Comparison of ENCODE assay signal across 10 cellular contexts in the genomic region with DNA sequence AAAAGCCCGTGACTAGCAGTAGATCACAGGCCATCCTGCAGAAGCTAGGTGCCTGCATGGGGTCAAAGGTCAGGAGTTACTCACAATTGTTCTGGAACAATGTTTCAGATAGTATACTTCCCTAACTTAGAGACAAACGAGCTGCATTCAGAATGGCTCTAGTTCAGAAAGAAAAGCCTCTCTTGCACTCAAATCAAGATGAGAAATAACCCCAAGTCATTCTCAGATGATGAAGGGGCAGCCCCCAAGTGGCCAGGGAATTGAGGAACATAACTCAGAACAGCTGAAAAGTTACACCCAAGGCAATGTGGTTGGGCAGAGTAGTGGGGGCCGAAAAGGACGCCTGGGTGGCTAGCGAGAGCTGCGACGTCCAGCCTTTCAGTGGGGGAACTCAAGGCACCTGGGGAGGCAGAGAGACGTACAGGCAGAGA. TPM values are rescaled to one million over a fixed set of nuclear protein-coding genes. Genes with fewer than 3 reads are reported as not detected.
DNase-seq lines count a peak whose midpoint lies in the region; ATAC-seq, FAIRE-seq and TF ChIP-seq lines count a peak whose summit lies in the region.
"Had no signal": no experiment of that assay in that cellular context is flagged by ENCODE, and none has a peak within 500 bp of the region (broad histone marks: within the 10 kb centered on the region; RNA-seq: fewer than 3 reads in every experiment).

No MANE protein-coding gene starts in this region.

- peak overlapping the region; percentile 72 for H3K27ac ChIP-seq in GM12878 (ENCODE audit: control insufficient read depth, insufficient read depth)
- no peak overlapping the region for H3K27ac ChIP-seq in left lung
- H3K27ac ChIP-seq: C4-2B had no signal

- no TSS peak for BruUV-seq in GM12878 (replicated peaks; lab: Mats Ljungman, UMichigan)

- peaks cover 18% of the 10 kb centered on the region for H3K4me1 Mint-ChIP-seq in activated T-cell treated with anti-CD3 and anti-CD28 coated beads, Interleukin-2, amount 50 U/mL, for 72 hours (ENCODE audit: low read depth)
- H3K4me1 Mint-ChIP-seq in stimulated activated naive B cell treated with anti-CD40 and anti-IgM and Interleukin-4, amounts not matched to agents 10 μg/mL and 1 μg/mL and 100 μg/mL, for 72 hours: peaks cover 15 to 46% of the 10 kb centered on the region in 2 donors

- H3K4me3 ChIP-seq in GM12878 (peak overlapping the region; percentile 45), left lung (no peak overlapping the region)

- TF ChIP-seq CTCF in GM12878 (IDR thresholded peaks at IDR 0.05 in 2 of 3, conservative IDR thresholded peaks at IDR 0.05 in 1 of 3; ENCODE audit: control insufficient read depth in 2 of 3, extremely low read depth in 1 of 3, insufficient read depth in 1 of 3, low read depth in 3 of 3, low read length in 3 of 3) (no peak), left lung (IDR thresholded peaks at IDR 0.05) (no peak)

- RAD21 ChIA-PET in GM12878 (lab: Charles Lee; ENCODE audit: unreplicated experiment): interaction anchor here (0.6 to 5.1 kb wide), 22 partner anchors 8 to 135 kb away, joined by 3 to 58 read pairs (median 4); a partner anchor contains a TSS

- ATAC-seq in activated T-cell treated with anti-CD3 and anti-CD28 coated beads, Interleukin-2, amount 50 U/mL, for 72 hours (replicated peaks in 1 of 2): no peak
- ATAC-seq in HG02981 (IDR thresholded peaks at IDR 0.05; ENCODE audit: unreplicated experiment) (peak; percentile 52), GM12878 (peak; percentile 71), left lung (no peak)
- ATAC-seq in stimulated activated naive B cell treated with anti-CD40 and anti-IgM and Interleukin-4, amounts not matched to agents 10 μg/mL and 1 μg/mL and 100 μg/mL, for 72 hours (replicated peaks): peak; percentile 85 to 86

- peaks cover 3 to 17% of the 10 kb centered on the region in 2 experiments; a peak in 3 of 4 replicates for H3K36me3 ChIP-seq in GM12878 (ENCODE audit: control insufficient read depth in 2 of 2, insufficient read depth in 2 of 2, low read length in 1 of 2)
- H3K36me3 ChIP-seq in left lung: no peaks in the 10 kb centered on the region

- no peak overlapping the region for H2AFZ ChIP-seq in GM12878 (ENCODE audit: control insufficient read depth, low read depth, low read length)

- 9% methylated on average over 8 of the region's 8 CpGs for WGBS in GM12878 (ENCODE audit: insufficient coverage, insufficient replicate concordance, low lambda C conversion rate, missing lambda C conversion rate)

- H3K9me3 ChIP-seq in GM12878 (replicated peaks; ENCODE audit: control insufficient read depth, insufficient read depth, low read length): no peaks in the 10 kb centered on the region
- H3K9me3 ChIP-seq in left lung: no peaks in the 10 kb centered on the region

- SMC1A ChIA-PET in GM12878 (lab: Charles Lee; ENCODE audit: uncharacterized antibody, unreplicated experiment): interaction anchor here (0.6 to 8.2 kb wide), 30 partner anchors 10 to 350 kb away, joined by 3 to 92 read pairs (median 6); a partner anchor contains a TSS

- H3K4me3 Mint-ChIP-seq in activated T-cell treated with anti-CD3 and anti-CD28 coated beads, Interleukin-2, amount 50 U/mL, for 72 hours: no peak overlapping the region
- H3K4me3 Mint-ChIP-seq in stimulated activated naive B cell treated with anti-CD40 and anti-IgM and Interleukin-4, amounts not matched to agents 10 μg/mL and 1 μg/mL and 100 μg/mL, for 72 hours: peak overlapping the region; percentile 47 to 51

- H3K27ac Mint-ChIP-seq in activated T-cell treated with anti-CD3 and anti-CD28 coated beads, Interleukin-2, amount 50 U/mL, for 72 hours: peak overlapping the region; percentile 97
- H3K27ac Mint-ChIP-seq in stimulated activated naive B cell treated with anti-CD40 and anti-IgM and Interleukin-4, amounts not matched to agents 10 μg/mL and 1 μg/mL and 100 μg/mL, for 72 hours: peak overlapping the region; percentile 91

- peak in 1 of 2 experiments; percentile 70; a peak in 1 of 4 replicates for TF ChIP-seq EP300 in GM12878 (IDR thresholded peaks at IDR 0.05; ENCODE audit: borderline replicate concordance in 1 of 2, control insufficient read depth in 1 of 2, low read depth in 2 of 2, low read length in 2 of 2)

- in situ Hi-C loops in GM12878 (cut with MboI): loop anchor here (25.0 kb wide), 1 partner anchor 1792 kb away; no protein-coding TSS in a partner anchor

- H4K20me1 ChIP-seq in GM12878 (ENCODE audit: control insufficient read depth, insufficient read depth): no peaks in the 10 kb centered on the region

- H3K27me3 Mint-ChIP-seq in activated T-cell treated with anti-CD3 and anti-CD28 coated beads, Interleukin-2, amount 50 U/mL, for 72 hours (ENCODE audit: low read depth): no peaks in the 10 kb centered on the region
- no peaks in the 10 kb centered on the region for H3K27me3 Mint-ChIP-seq in stimulated activated naive B cell treated with anti-CD40 and anti-IgM and Interleukin-4, amounts not matched to agents 10 μg/mL and 1 μg/mL and 100 μg/mL, for 72 hours

- intact Hi-C loops in GM12878 (cut with micrococcal nuclease; ENCODE audit: unreplicated experiment) (loop anchor here (2.0 kb wide), 1 partner anchor 27 kb away; a partner anchor contains a TSS), left lung (cut with DNase I) (no loop called here)

- H3K4me2 ChIP-seq in GM12878 (ENCODE audit: control insufficient read depth, insufficient read depth): peak overlapping the region; percentile 87

- TF ChIP-seq RAD21 in GM12878 (IDR thresholded peaks at IDR 0.05; ENCODE audit: insufficient read depth, low read depth, low read length): peak; percentile 41; the same call in 1 of the 2 replicates

- POLR2A ChIA-PET in GM12878 (lab: Charles Lee): interaction anchor here (0.8 to 3.5 kb wide), 13 partner anchors 13 to 104 kb away, joined by 3 to 19 read pairs (median 4); a partner anchor contains a TSS

- H3K9me3 Mint-ChIP-seq in activated T-cell treated with anti-CD3 and anti-CD28 coated beads, Interleukin-2, amount 50 U/mL, for 72 hours: no peaks in the 10 kb centered on the region
- H3K9me3 Mint-ChIP-seq in stimulated activated naive B cell treated with anti-CD40 and anti-IgM and Interleukin-4, amounts not matched to agents 10 μg/mL and 1 μg/mL and 100 μg/mL, for 72 hours: no peaks in the 10 kb centered on the region

- TF ChIP-seq POLR2A in GM12878 (IDR thresholded peaks at IDR 0.05; ENCODE audit: low read depth, low read length): no peak

- H3K79me2 ChIP-seq in GM12878 (ENCODE audit: control insufficient read depth, insufficient read depth, low read length): peaks cover 83% of the 10 kb centered on the region

- CTCF ChIA-PET in GM12878 (lab: Yijun Ruan, JAX): interaction anchor here (0.6 to 4.6 kb wide), 21 partner anchors 8 to 623 kb away, joined by 3 to 36 read pairs (median 4); a partner anchor contains a TSS

- peak; percentile 65 for FAIRE-seq in GM12878 (lab: Jason Lieb, UNC)

- DNase-seq in activated T-cell treated with anti-CD3 and anti-CD28 coated beads, Interleukin-2, amount 50 U/mL, for 72 hours: no peak
- DNase-seq in activated T-cell treated with anti-CD3 and anti-CD28 coated beads, Interleukin-2, amount 50 U/mL, for 1 hour: no peak
- DNase-seq in GM12878 (ENCODE audit: low read depth, low spot score): no peak
- peak; percentile 75 for DNase-seq in stimulated activated naive B cell treated with anti-CD40 and anti-IgM and Interleukin-4, amounts not matched to agents 10 μg/mL and 1 μg/mL and 100 μg/mL, for 72 hours
- no peak for DNase-seq in SK-N-DZ (ENCODE audit: low spot score)
- no peak for DNase-seq in left lung
- no peak for DNase-seq in NCI-H345 (lab: John Stamatoyannopoulos, UW)
- DNase-seq: NCI-H187 treated with DMSO at 0.1 percent for 48 hours had no signal

- H3K4me1 ChIP-seq in GM12878 (ENCODE audit: control insufficient read depth, insufficient read depth, low read length): peaks cover 62% of the 10 kb centered on the region
- H3K4me1 ChIP-seq in left lung: peaks cover 0 to 67% of the 10 kb centered on the region in 2 donors

- H3K27me3 ChIP-seq in GM12878 (replicated peaks in 1 of 2; ENCODE audit: control insufficient read depth in 2 of 2, insufficient read depth in 2 of 2, low read length in 1 of 2) (no peaks in the 10 kb centered on the region), left lung (no peaks in the 10 kb centered on the region)

- peaks cover 0 to 28% of the 10 kb centered on the region in 2 donors for H3K36me3 Mint-ChIP-seq in activated T-cell treated with anti-CD3 and anti-CD28 coated beads, Interleukin-2, amount 50 U/mL, for 72 hours (ENCODE audit: insufficient read depth in 2 of 2)
- H3K36me3 Mint-ChIP-seq in stimulated activated naive B cell treated with anti-CD40 and anti-IgM and Interleukin-4, amounts not matched to agents 10 μg/mL and 1 μg/mL and 100 μg/mL, for 72 hours: peaks cover 10 to 13% of the 10 kb centered on the region in 2 donors

- peak overlapping the region; percentile 60 for H3K9ac ChIP-seq in GM12878 (ENCODE audit: control insufficient read depth, insufficient read depth, low read length)

TF ChIP-seq in GM12878, 131 proteins besides CTCF, POLR2A, EP300 and RAD21 (continues in another document):
- no peak for TF ChIP-seq SMARCA5 (IDR thresholded peaks at IDR 0.05)

RNA-seq across cellular contexts. Expression of a gene that starts 27.8 kb away (rescaled TPM):
- 100 to 1,000 TPM; 504 to 505 TPM for total RNA-seq in activated T-cell treated with anti-CD3 and anti-CD28 coated beads, Interleukin-2, amount 50 U/mL, for 72 hours
- 396 and 420 TPM in 2 replicates for total RNA-seq in GM12878 (2013; cell fraction: nucleolus; rRNA removed)
- total RNA-seq in GM12878 (2014; rRNA removed): 174 and 176 TPM in 2 replicates
- total RNA-seq in GM12878 (2014; rRNA removed; fragmentation: Illumina TruSeq; extraction: Trizol): 117 and 122 TPM in 2 replicates
- 159 and 167 TPM in 2 replicates for total RNA-seq in GM12878 (2021)
- 42.2 TPM for polyA plus RNA-seq in GM12878 (2011; ENCODE audit: low read depth)
- polyA plus RNA-seq in GM12878 (2011; rRNA removed): 243 and 247 TPM in 2 replicates
- 287 and 300 TPM in 2 replicates for polyA plus RNA-seq in GM12878 (2011; cell fraction: cytosol; rRNA removed)
- 483 and 489 TPM in 2 replicates for polyA plus RNA-seq in GM12878 (2011; cell fraction: nucleus; rRNA removed)
- 64.5 and 80.5 TPM in 2 replicates for polyA plus RNA-seq in GM12878 (2012)
- 152 and 192 TPM in 2 replicates for polyA plus RNA-seq in GM12878 (2014; fragmentation: Illumina TruSeq; extraction: Trizol)
- 10 to 100 TPM; 51.4 to 55.1 TPM for polyA plus RNA-seq in GM12878 (2014; fragmentation: Nextera tagmentation; extraction: Ambion mirVana)
- 171 and 228 TPM in 2 replicates for polyA plus RNA-seq in GM12878 (2014; rRNA removed)
- polyA plus RNA-seq in GM12878 (2016; fragmentation: Nextera tagmentation; extraction: Ambion mirVana): 10 to 100 TPM; 54.0 to 71.1 TPM
- 353 and 414 TPM in 2 replicates for polyA minus RNA-seq in GM12878 (2011; rRNA and poly(A)+ RNA removed)
- 75.5 and 105 TPM in 2 replicates for polyA minus RNA-seq in GM12878 (2011; cell fraction: cytosol; rRNA and poly(A)+ RNA removed)
- polyA minus RNA-seq in GM12878 (2011; cell fraction: nucleus; rRNA and poly(A)+ RNA removed): 237 and 331 TPM in 2 replicates
- 122 and 147 TPM in 2 replicates for polyA plus RNA-seq in SK-N-DZ (2014; cell fraction: cytosol; rRNA removed)
- 64.5 and 79.5 TPM in 2 replicates for polyA plus RNA-seq in SK-N-DZ (2014; cell fraction: nucleus; rRNA removed)
- 10 to 100 TPM; 58.8 to 73.8 TPM for total RNA-seq in left lung

Comparison
In these comparisons a context has a peak if more than half of its experiments do, and no peak if none do; other contexts are left out.
1. ATAC-seq: peak in HG02981 (single experiment), GM12878 (single experiment) and stimulated activated naive B cell treated with anti-CD40 and anti-IgM and Interleukin-4, amounts not matched to agents 10 μg/mL and 1 μg/mL and 100 μg/mL, for 72 hours (2 of 2); none in activated T-cell treated with anti-CD3 and anti-CD28 coated beads, Interleukin-2, amount 50 U/mL, for 72 hours (0 of 2) and left lung (single experiment).
2. H3K4me3 Mint-ChIP-seq: peak in stimulated activated naive B cell treated with anti-CD40 and anti-IgM and Interleukin-4, amounts not matched to agents 10 μg/mL and 1 μg/mL and 100 μg/mL, for 72 hours (2 of 2); none in activated T-cell treated with anti-CD3 and anti-CD28 coated beads, Interleukin-2, amount 50 U/mL, for 72 hours (0 of 2).